13 cellular contexts compared by ENCODE assay signal in the genomic region with DNA sequence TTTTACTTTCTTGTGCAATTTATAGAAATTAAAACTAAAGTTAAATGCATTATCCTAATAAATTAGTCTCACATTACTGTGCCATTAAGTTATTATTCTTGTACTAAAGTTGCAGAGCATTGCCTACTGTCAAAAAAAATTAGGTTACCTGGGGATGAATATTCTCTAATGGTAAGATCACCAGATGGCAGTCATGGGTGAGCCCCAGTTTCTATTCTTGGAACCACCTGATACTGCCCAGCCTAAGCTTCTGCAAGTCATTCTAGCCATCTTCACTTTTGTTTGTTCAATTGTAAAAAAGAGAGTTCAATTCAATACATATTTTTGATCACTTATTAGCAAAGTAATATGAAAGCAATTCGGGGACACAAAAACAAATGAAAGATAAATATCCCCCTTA.
DNase-seq lines count a peak whose midpoint lies in the region; ATAC-seq and TF ChIP-seq lines count a peak whose summit lies in the region.
"Had no signal": no experiment of that assay in that cellular context is flagged by ENCODE, and none has a peak within 500 bp of the region (broad histone marks: within the 10 kb centered on the region; RNA-seq: fewer than 3 reads in every experiment).

No MANE protein-coding gene starts in this region.

- H3K4me1 ChIP-seq in KMS-11 (ENCODE audit: low read depth, poor library complexity, severe bottlenecking) (peaks cover 18% of the 10 kb centered on the region), MM.1S (ENCODE audit: low read length) (0 out of 2 replicates have a peak, but pooled peaks cover 3% of the 10 kb centered on the region), psoas muscle (no peaks in the 10 kb centered on the region)
- H3K4me1 ChIP-seq: A549 had no signal

- H2AFZ ChIP-seq in KMS-11 (ENCODE audit: low read depth) (no peak overlapping the region), MM.1S (ENCODE audit: low read length) (peak overlapping the region; percentile 2; the same call in 1 of the 2 replicates)

- DNase-seq in MM.1S (peak; percentile 73), WERI-Rb-1 (peak; percentile 42), psoas muscle (no peak), foreskin fibroblast (no peak), natural killer cell (no peak), NCI-H446 (lab: John Stamatoyannopoulos, UW) (no peak)
- DNase-seq: BE2C; CD4-positive, alpha-beta memory T cell had no signal

- H3K9me2 ChIP-seq in MM.1S (replicated peaks; ENCODE audit: insufficient read depth, low read length) = no peaks in the 10 kb centered on the region

- ATAC-seq in psoas muscle (peak; percentile 53 to 81 (median 70)), natural killer cell (no peak)
- ATAC-seq: A549 had no signal

- H3K79me2 ChIP-seq in KMS-11 (ENCODE audit: insufficient read depth, low read depth) (no peaks in the 10 kb centered on the region), MM.1S (ENCODE audit: low read length) (no peaks in the 10 kb centered on the region)

- H3K4me3 ChIP-seq in KMS-11 (IDR thresholded peaks at IDR 0.05; ENCODE audit: insufficient read depth, low read depth, low read length) (no peak overlapping the region), MM.1S (ENCODE audit: low read length) (no peak overlapping the region), WERI-Rb-1 (ENCODE audit: low read depth, low read length) (no peak overlapping the region), psoas muscle (no peak overlapping the region), foreskin fibroblast (ENCODE audit: low read depth in 1 of 2, low read length in 2 of 2) (no peak overlapping the region)
- H3K4me3 ChIP-seq: A549, HAP-1 had no signal

- H3K36me3 ChIP-seq in KMS-11 (ENCODE audit: insufficient read depth) (no peaks in the 10 kb centered on the region), MM.1S (replicated peaks; ENCODE audit: insufficient read depth, low read length) (no peaks in the 10 kb centered on the region), WERI-Rb-1 (no peaks in the 10 kb centered on the region), psoas muscle (ENCODE audit: insufficient read depth in 1 of 2, low read depth in 1 of 2) (no peaks in the 10 kb centered on the region)
- H3K36me3 ChIP-seq: BE2C, HAP-1 had no signal

- no peaks in the 10 kb centered on the region for H3K27me3 ChIP-seq in KMS-11 (ENCODE audit: insufficient read depth, low read depth)
- H3K27me3 ChIP-seq in MM.1S (replicated peaks; ENCODE audit: insufficient read depth, low read length) = no peaks in the 10 kb centered on the region
- no peaks in the 10 kb centered on the region for H3K27me3 ChIP-seq in WERI-Rb-1 (ENCODE audit: insufficient read depth, low read depth, severe bottlenecking)
- no peaks in the 10 kb centered on the region for H3K27me3 ChIP-seq in psoas muscle (ENCODE audit: insufficient read depth in 3 of 3, low read length in 2 of 3)
- H3K27me3 ChIP-seq: BE2C had no signal

- no peaks in the 10 kb centered on the region for H3K36me3 Mint-ChIP-seq in natural killer cell
- H3K36me3 Mint-ChIP-seq: CD4-positive, alpha-beta memory T cell had no signal

- H3K9me3 ChIP-seq in MM.1S (replicated peaks; ENCODE audit: insufficient read depth, low read length) (no peaks in the 10 kb centered on the region), WERI-Rb-1 (ENCODE audit: severe bottlenecking) (no peaks in the 10 kb centered on the region), psoas muscle (no peaks in the 10 kb centered on the region)
- H3K9me3 ChIP-seq: A549, BE2C, HAP-1 had no signal

- no peak for TF ChIP-seq CTCF in KMS-11 (conservative IDR thresholded peaks at IDR 0.05; ENCODE audit: low read depth, low read length)
- TF ChIP-seq CTCF in MM.1S (IDR thresholded peaks at IDR 0.05; ENCODE audit: low read length) = peak; percentile 26
- no peak for TF ChIP-seq CTCF in WERI-Rb-1 (IDR thresholded peaks at IDR 0.05; ENCODE audit: low read depth, low read length)
- peak; percentile 7 for TF ChIP-seq CTCF in psoas muscle (IDR thresholded peaks at IDR 0.05)
- TF ChIP-seq CTCF in foreskin fibroblast (IDR thresholded peaks at IDR 0.05; ENCODE audit: low read depth, low read length) = no peak
- TF ChIP-seq CTCF in natural killer cell (IDR thresholded peaks at IDR 0.05) = no peak

- no peak overlapping the region for H3K9ac ChIP-seq in KMS-11
- H3K9ac ChIP-seq in MM.1S (ENCODE audit: low read length) = no peak overlapping the region

- peaks cover 2 to 8% of the 10 kb centered on the region in 2 donors for H3K9me3 Mint-ChIP-seq in natural killer cell

- intact Hi-C loops in psoas muscle (cut with DNase I) = no loop called here
- intact Hi-C loops in natural killer cell (cut with micrococcal nuclease) = no loop called here

- H4K20me1 ChIP-seq in KMS-11 (ENCODE audit: insufficient read depth) = no peaks in the 10 kb centered on the region
- H4K20me1 ChIP-seq in MM.1S (ENCODE audit: insufficient read depth, low read length) = no peaks in the 10 kb centered on the region

- 88 to 97% (median 92%) methylated on average over 1 of the region's 1 CpG for WGBS in psoas muscle, 3 donors

- no peaks in the 10 kb centered on the region for H3K27me3 Mint-ChIP-seq in natural killer cell (ENCODE audit: low read depth in 2 of 2)
- H3K27me3 Mint-ChIP-seq: CD4-positive, alpha-beta memory T cell had no signal

- no peak overlapping the region for H3K27ac Mint-ChIP-seq in natural killer cell
- H3K27ac Mint-ChIP-seq: CD4-positive, alpha-beta memory T cell had no signal

- H3K27ac ChIP-seq in KMS-11 (peak overlapping the region; percentile 39; the same call in 1 of the 2 replicates), MM.1S (ENCODE audit: low read length) (0 out of 2 replicates have a peak overlapping the region, but pooled peaks have one; percentile 1), WERI-Rb-1 (peak overlapping the region; percentile 63), psoas muscle (no peak overlapping the region)
- H3K27ac ChIP-seq: A549, C4-2B, HL-60 had no signal

- H3K4me1 Mint-ChIP-seq in natural killer cell = no peaks in the 10 kb centered on the region
- H3K4me1 Mint-ChIP-seq: CD4-positive, alpha-beta memory T cell had no signal

- no peaks in the 10 kb centered on the region for H3F3A ChIP-seq in MM.1S (ENCODE audit: insufficient read depth, low read length)

- H3K4me3 Mint-ChIP-seq in natural killer cell = no peak overlapping the region
- H3K4me3 Mint-ChIP-seq: CD4-positive, alpha-beta memory T cell had no signal

- H3K4me2 ChIP-seq in KMS-11 (peak overlapping the region; percentile 19; the same call in 1 of the 2 replicates), MM.1S (ENCODE audit: low read depth, low read length) (peak overlapping the region; percentile 14; the same call in 1 of the 2 replicates)
- H3K4me2 ChIP-seq: A549 had no signal

Comparison
In these comparisons a context has a peak if more than half of its experiments do, and no peak if none do; other contexts are left out.
1. CTCF ChIP-seq: peak in MM.1S (single experiment) and psoas muscle (single experiment); none in KMS-11 (single experiment), WERI-Rb-1 (single experiment), foreskin fibroblast (single experiment) and natural killer cell (single experiment).
2. DNase-seq: peak in MM.1S (single experiment) and WERI-Rb-1 (single experiment); none in psoas muscle (0 of 2), foreskin fibroblast (0 of 2), natural killer cell (single experiment) and NCI-H446 (0 of 2).
3. ATAC-seq: peak in psoas muscle (4 of 4); none in natural killer cell (0 of 3).